Comparison of ENCODE assay signal across 8 cellular contexts in genomic region chr19:1837625-1838105, GRCh38. TPM values are rescaled to one million over a fixed set of nuclear protein-coding genes. Genes with fewer than 3 reads are reported as not detected.
DNase-seq lines count a peak whose midpoint lies in the region; ATAC-seq, FAIRE-seq and TF ChIP-seq lines count a peak whose summit lies in the region.

No MANE protein-coding gene starts in this region.

- H3K27ac Mint-ChIP-seq in activated naive CD8-positive, alpha-beta T cell treated with anti-CD3 and anti-CD28 coated beads, Interleukin-2, amount 50 U/mL, for 24 hours = no peak overlapping the region
- no peak overlapping the region for H3K27ac Mint-ChIP-seq in immature natural killer cell

- H3K4me1 Mint-ChIP-seq in activated naive CD8-positive, alpha-beta T cell treated with anti-CD3 and anti-CD28 coated beads, Interleukin-2, amount 50 U/mL, for 24 hours = peaks cover 18% of the 10 kb centered on the region
- H3K4me1 Mint-ChIP-seq in immature natural killer cell = peaks cover 26 to 36% of the 10 kb centered on the region in 2 donors

- DNase-seq in GM12892 (ENCODE audit: insufficient read length) (peak; percentile 94), RPMI8226 (peak; percentile 24), immature natural killer cell (peak; percentile 38 to 57 (median 54)), NCI-H1417 treated with DMSO at 0.1 percent for 48 hours (lab: John Stamatoyannopoulos, UW) (no peak), inferior parietal cortex (ENCODE audit: extremely low spot score) (no peak)
- peak; percentile 79 for DNase-seq in activated naive CD8-positive, alpha-beta T cell treated with anti-CD3 and anti-CD28 coated beads, Interleukin-2, amount 50 U/mL, for 24 hours
- DNase-seq in stimulated activated CD4-positive, alpha-beta T cell treated with anti-CD3 and anti-CD28 coated beads, TNF-alpha, amount 100 ng/mL, for 48 hours (ENCODE audit: low read depth in 3 of 3) = peak in 2 of 3 donors; percentile 39 to 47

- H3K4me3 Mint-ChIP-seq in activated naive CD8-positive, alpha-beta T cell treated with anti-CD3 and anti-CD28 coated beads, Interleukin-2, amount 50 U/mL, for 24 hours = no peak overlapping the region
- no peak overlapping the region for H3K4me3 Mint-ChIP-seq in immature natural killer cell

- no peaks in the 10 kb centered on the region for H3K9me3 Mint-ChIP-seq in activated naive CD8-positive, alpha-beta T cell treated with anti-CD3 and anti-CD28 coated beads, Interleukin-2, amount 50 U/mL, for 24 hours
- no peaks in the 10 kb centered on the region for H3K9me3 Mint-ChIP-seq in immature natural killer cell

- no peak for TF ChIP-seq POLR2A in GM12892 (IDR thresholded peaks at IDR 0.05; ENCODE audit: low read depth, low read length)

- no peaks in the 10 kb centered on the region for H3K27me3 Mint-ChIP-seq in activated naive CD8-positive, alpha-beta T cell treated with anti-CD3 and anti-CD28 coated beads, Interleukin-2, amount 50 U/mL, for 24 hours
- peaks cover 0 to 11% (median 8%) of the 10 kb centered on the region in 3 donors for H3K27me3 Mint-ChIP-seq in immature natural killer cell (ENCODE audit: low read depth in 3 of 3)

- peak; percentile 44 for ATAC-seq in activated naive CD8-positive, alpha-beta T cell treated with anti-CD3 and anti-CD28 coated beads, Interleukin-2, amount 50 U/mL, for 24 hours
- no peak for ATAC-seq in HG03469 (IDR thresholded peaks at IDR 0.05; ENCODE audit: unreplicated experiment)

- no peaks in the 10 kb centered on the region for H3K36me3 Mint-ChIP-seq in activated naive CD8-positive, alpha-beta T cell treated with anti-CD3 and anti-CD28 coated beads, Interleukin-2, amount 50 U/mL, for 24 hours (ENCODE audit: low read depth)
- no peaks in the 10 kb centered on the region for H3K36me3 Mint-ChIP-seq in immature natural killer cell

- peak; percentile 90 for FAIRE-seq in GM12892 (lab: Jason Lieb, UNC)

RNA-seq across cellular contexts. Expression of gene REXO1, which starts 10.6 kb away (rescaled TPM):
- polyA plus RNA-seq in GM12892 (2012; ENCODE audit: missing spikeins) = 9.5 TPM
- polyA plus RNA-seq in immature natural killer cell = 10 to 100 TPM in 1 of 3 donors, 1 to 10 TPM in 1, under 1 TPM in 1; 0.63 to 13.0 (median 4.5) TPM

RNA-seq across cellular contexts. Expression of gene ATP8B3, which starts 25.6 kb away (rescaled TPM):
- 1.1 TPM for polyA plus RNA-seq in GM12892 (2012; ENCODE audit: missing spikeins)
- polyA plus RNA-seq in immature natural killer cell = 1 to 10 TPM; 1.7 to 3.3 (median 3.1) TPM

RNA-seq across cellular contexts. Expression of gene KLF16, which starts 25.7 kb away (rescaled TPM):
- polyA plus RNA-seq in GM12892 (2012; ENCODE audit: missing spikeins) = 4.3 TPM
- polyA plus RNA-seq in immature natural killer cell = under 1 TPM; 0.12 to 0.55 (median 0.49) TPM

RNA-seq across cellular contexts. Expression of gene ABHD17A, which starts 47.6 kb away (rescaled TPM):
- 5.0 TPM for polyA plus RNA-seq in GM12892 (2012; ENCODE audit: missing spikeins)
- 100 to 1,000 TPM; 652 to 783 (median 741) TPM for polyA plus RNA-seq in immature natural killer cell

Comparison
In these comparisons a context has a peak if more than half of its experiments do, and no peak if none do; other contexts are left out.
1. DNase-seq: peak in GM12892 (single experiment), RPMI8226 (single experiment), activated naive CD8-positive, alpha-beta T cell treated with anti-CD3 and anti-CD28 coated beads, Interleukin-2, amount 50 U/mL, for 24 hours (single experiment), immature natural killer cell (3 of 3) and stimulated activated CD4-positive, alpha-beta T cell treated with anti-CD3 and anti-CD28 coated beads, TNF-alpha, amount 100 ng/mL, for 48 hours (2 of 3); none in NCI-H1417 treated with DMSO at 0.1 percent for 48 hours (single experiment) and inferior parietal cortex (single experiment).